ENCODE assay signal across 8 cellular contexts in genomic region chr3:71724584-71725278, GRCh38. TPM values are rescaled to one million over a fixed set of nuclear protein-coding genes. Genes with fewer than 3 reads are reported as not detected.
A peak's percentile ranks its signal among the peaks of the same experiment; 100 is the strongest.
DNase-seq lines count a peak whose midpoint lies in the region; ATAC-seq and TF ChIP-seq lines count a peak whose summit lies in the region.

No MANE protein-coding gene starts in this region.

- peak; percentile 55 for ATAC-seq in GM18867 (IDR thresholded peaks at IDR 0.05; ENCODE audit: unreplicated experiment)
- peak; percentile 50 for ATAC-seq in HG03439 (IDR thresholded peaks at IDR 0.05; ENCODE audit: unreplicated experiment)

- H3K27ac ChIP-seq in A673 (ENCODE audit: low read depth, low read length, poor library complexity, severe bottlenecking): no peak overlapping the region
- H3K27ac ChIP-seq in muscle layer of colon (ENCODE audit: low read depth, low read length): peak overlapping the region; percentile 54
- peak overlapping the region; percentile 64 to 73 for H3K27ac ChIP-seq in tibial artery

- CTCF ChIA-PET in A673 (lab: Charles Lee): no interaction called here

- H3K4me1 Mint-ChIP-seq in endothelial cell (ENCODE audit: unreplicated experiment): peaks cover 17% of the 10 kb centered on the region

- intact Hi-C loops in A673 (cut with micrococcal nuclease; ENCODE audit: unreplicated experiment): loop anchor here (10.0 kb wide), 2 partner anchors 1100 to 1360 kb away; no protein-coding TSS in a partner anchor
- intact Hi-C loops in tibial artery (cut with DNase I; ENCODE audit: low total_unique reads): loop anchor here (10.0 kb wide), 3 partner anchors 230 to 1100 kb away; no protein-coding TSS in a partner anchor

- H3K27me3 Mint-ChIP-seq in endothelial cell (ENCODE audit: unreplicated experiment): peaks cover 31% of the 10 kb centered on the region

- H3K4me3 Mint-ChIP-seq in endothelial cell (ENCODE audit: unreplicated experiment): peak overlapping the region; percentile 88

- H3K4me1 ChIP-seq in A673 (ENCODE audit: insufficient read depth, low read length, poor library complexity, severe bottlenecking) (no peaks in the 10 kb centered on the region), muscle layer of colon (ENCODE audit: insufficient read depth, low read length) (peaks cover 18% of the 10 kb centered on the region), tibial artery (peaks cover 0 to 16% (median 15%) of the 10 kb centered on the region in 4 donors)

- no peak overlapping the region for H3K27ac Mint-ChIP-seq in endothelial cell (ENCODE audit: unreplicated experiment)

- no peaks in the 10 kb centered on the region for H3K9me3 Mint-ChIP-seq in endothelial cell (ENCODE audit: unreplicated experiment)

- H3K36me3 ChIP-seq in A673 (ENCODE audit: insufficient read depth, low read length, poor library complexity, severe bottlenecking) (no peaks in the 10 kb centered on the region), muscle layer of colon (ENCODE audit: insufficient read depth, low read length) (no peaks in the 10 kb centered on the region), tibial artery (no peaks in the 10 kb centered on the region)

- POLR2A ChIA-PET in A673 (lab: Charles Lee; ENCODE audit: low non-redundant PET): no interaction called here

- H3K9ac ChIP-seq in muscle layer of colon (ENCODE audit: low read length): peak overlapping the region; percentile 25

- no peaks in the 10 kb centered on the region for H3K9me3 ChIP-seq in A673 (ENCODE audit: low read depth, low read length, poor library complexity, severe bottlenecking)
- no peaks in the 10 kb centered on the region for H3K9me3 ChIP-seq in muscle layer of colon (ENCODE audit: low read length)
- no peaks in the 10 kb centered on the region for H3K9me3 ChIP-seq in tibial artery

- peak overlapping the region; percentile 54 for H3K4me3 ChIP-seq in A673 (ENCODE audit: low read depth, low read length, poor library complexity, severe bottlenecking)
- H3K4me3 ChIP-seq in muscle layer of colon (ENCODE audit: low read depth in 1 of 2, low read length in 2 of 2): peak overlapping the region; percentile 75 to 86
- H3K4me3 ChIP-seq in tibial artery: peak overlapping the region; percentile 72 to 94

- H3K27me3 ChIP-seq in A673 (replicated peaks; ENCODE audit: insufficient read depth, low read depth, low read length, poor library complexity) (no peaks in the 10 kb centered on the region), muscle layer of colon (ENCODE audit: control insufficient read depth in 1 of 2, insufficient read depth in 2 of 2, low read length in 2 of 2) (no peaks in the 10 kb centered on the region), tibial artery (no peaks in the 10 kb centered on the region)

- DNase-seq in A673 (ENCODE audit: low spot score) (no peak), endothelial cell (ENCODE audit: low spot score) (peak; percentile 37), tibial artery (peak; percentile 34 to 71), cerebellar cortex (ENCODE audit: low spot score) (no peak)
- peak; percentile 20 to 23 for DNase-seq in activated CD4-positive, alpha-beta T cell treated with anti-CD3 and anti-CD28 coated beads for 4 hours

- H3K36me3 Mint-ChIP-seq in endothelial cell (ENCODE audit: low read depth, unreplicated experiment): peaks cover 15% of the 10 kb centered on the region

- TF ChIP-seq CTCF in A673 (conservative IDR thresholded peaks at IDR 0.05; ENCODE audit: low read depth, low read length): no peak
- TF ChIP-seq CTCF in endothelial cell (IDR thresholded peaks at IDR 0.05; ENCODE audit: unreplicated experiment): no peak
- no peak for TF ChIP-seq CTCF in tibial artery (IDR thresholded peaks at IDR 0.05)

- no TSS peak for BruUV-seq in A673 (replicated peaks; lab: Mats Ljungman, UMichigan)

RNA-seq across cellular contexts. Expression of gene EIF4E3, which starts 0.5 kb away (rescaled TPM):
- total RNA-seq in A673 (2021) (3.1 and 4.6 TPM in 2 replicates), endothelial cell (ENCODE audit: unreplicated experiment) (5.2 TPM)

RNA-seq across cellular contexts. Expression of gene GPR27, which starts 28.9 kb away (rescaled TPM):
- total RNA-seq in A673 (2021) (6.4 and 8.1 TPM in 2 replicates), endothelial cell (ENCODE audit: unreplicated experiment) (0.80 TPM)

Comparison
In these comparisons a context has a peak if more than half of its experiments do, and no peak if none do; other contexts are left out.
1. DNase-seq: peak in activated CD4-positive, alpha-beta T cell treated with anti-CD3 and anti-CD28 coated beads for 4 hours (2 of 2), endothelial cell (single experiment) and tibial artery (2 of 2); none in A673 (single experiment) and cerebellar cortex (single experiment).
2. Peak in every context shown above with its lines, with median percentiles within 50 percentile points of each other: H3K4me3 ChIP-seq.